2 cellular contexts compared by ENCODE assay signal in the genomic region with DNA sequence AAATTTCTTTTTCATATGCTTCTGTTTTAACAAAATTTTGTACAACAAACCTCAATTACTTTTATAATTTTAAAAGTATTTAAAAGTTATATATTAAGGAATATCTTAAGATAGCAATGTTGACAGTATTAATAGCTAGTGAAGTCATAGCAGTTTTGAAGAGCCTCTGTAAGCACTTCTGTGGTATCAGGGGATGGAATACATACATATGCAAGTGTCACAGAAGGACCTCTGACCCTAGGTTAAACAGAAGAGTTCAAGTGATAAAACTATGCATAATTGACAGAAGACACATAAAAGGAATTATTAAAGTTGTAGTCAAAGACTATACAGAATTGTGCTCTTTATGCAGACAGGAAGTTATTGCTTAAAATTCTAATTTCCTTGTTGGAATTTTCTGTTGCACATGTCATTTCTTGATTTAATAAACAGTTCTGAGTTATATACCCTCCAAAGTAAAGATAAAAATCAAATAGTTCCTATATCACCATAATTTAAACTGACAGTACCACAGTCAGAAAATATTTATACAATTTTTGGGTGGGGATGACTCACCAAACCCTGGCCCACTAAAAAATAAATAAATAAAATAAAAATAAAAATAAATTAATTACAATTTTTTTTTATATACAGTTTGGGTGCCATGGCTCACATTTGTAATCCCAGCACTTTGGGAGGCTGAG.
TF ChIP-seq lines count a peak whose summit lies in the region.

No MANE protein-coding gene starts in this region.

TF ChIP-seq in SK-N-SH treated with all-trans-retinoic acid at 6 μM for 48 hours, 23 proteins besides CTCF, POLR2A, EP300 and RAD21:
- TF ChIP-seq ISL1 (CRISPR knock-in tag; IDR thresholded peaks at IDR 0.05) (peak; percentile 40; the same call in 1 of the 2 replicates), ZNF70 (CRISPR knock-in tag; IDR thresholded peaks at IDR 0.05) (no peak), TOX (CRISPR knock-in tag; IDR thresholded peaks at IDR 0.05; ENCODE audit: borderline replicate concordance) (no peak), ZNF8 (CRISPR knock-in tag; IDR thresholded peaks at IDR 0.05) (no peak), ESRRG (CRISPR knock-in tag; IDR thresholded peaks at IDR 0.05) (no peak), ZFP3 (CRISPR knock-in tag; IDR thresholded peaks at IDR 0.05) (no peak)
- TF ChIP-seq, protein P1, sequence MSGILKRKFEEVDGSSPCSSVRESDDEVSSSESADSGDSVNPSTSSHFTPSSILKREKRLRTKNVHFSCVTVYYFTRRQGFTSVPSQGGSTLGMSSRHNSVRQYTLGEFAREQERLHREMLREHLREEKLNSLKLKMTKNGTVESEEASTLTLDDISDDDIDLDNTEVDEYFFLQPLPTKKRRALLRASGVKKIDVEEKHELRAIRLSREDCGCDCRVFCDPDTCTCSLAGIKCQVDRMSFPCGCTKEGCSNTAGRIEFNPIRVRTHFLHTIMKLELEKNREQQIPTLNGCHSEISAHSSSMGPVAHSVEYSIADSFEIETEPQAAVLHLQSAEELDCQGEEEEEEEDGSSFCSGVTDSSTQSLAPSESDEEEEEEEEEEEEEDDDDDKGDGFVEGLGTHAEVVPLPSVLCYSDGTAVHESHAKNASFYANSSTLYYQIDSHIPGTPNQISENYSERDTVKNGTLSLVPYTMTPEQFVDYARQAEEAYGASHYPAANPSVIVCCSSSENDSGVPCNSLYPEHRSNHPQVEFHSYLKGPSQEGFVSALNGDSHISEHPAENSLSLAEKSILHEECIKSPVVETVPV (CRISPR knock-in tag; IDR thresholded peaks at IDR 0.05), result no peak
- TF ChIP-seq, protein P2, sequence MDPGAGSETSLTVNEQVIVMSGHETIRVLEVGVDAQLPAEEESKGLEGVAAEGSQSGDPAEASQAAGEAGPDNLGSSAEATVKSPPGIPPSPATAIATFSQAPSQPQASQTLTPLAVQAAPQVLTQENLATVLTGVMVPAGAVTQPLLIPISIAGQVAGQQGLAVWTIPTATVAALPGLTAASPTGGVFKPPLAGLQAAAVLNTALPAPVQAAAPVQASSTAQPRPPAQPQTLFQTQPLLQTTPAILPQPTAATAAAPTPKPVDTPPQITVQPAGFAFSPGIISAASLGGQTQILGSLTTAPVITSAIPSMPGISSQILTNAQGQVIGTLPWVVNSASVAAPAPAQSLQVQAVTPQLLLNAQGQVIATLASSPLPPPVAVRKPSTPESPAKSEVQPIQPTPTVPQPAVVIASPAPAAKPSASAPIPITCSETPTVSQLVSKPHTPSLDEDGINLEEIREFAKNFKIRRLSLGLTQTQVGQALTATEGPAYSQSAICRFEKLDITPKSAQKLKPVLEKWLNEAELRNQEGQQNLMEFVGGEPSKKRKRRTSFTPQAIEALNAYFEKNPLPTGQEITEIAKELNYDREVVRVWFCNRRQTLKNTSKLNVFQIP (CRISPR knock-in tag; IDR thresholded peaks at IDR 0.05; ENCODE audit: borderline replicate concordance, low read depth), result no peak

TF ChIP-seq in K562, 482 proteins besides CTCF, POLR2A, EP300 and RAD21 (continues in another document):
- TF ChIP-seq ZNF3 (CRISPR knock-in tag; IDR thresholded peaks at IDR 0.05), result no peak
- peak; percentile 73 for TF ChIP-seq NR2C1 (IDR thresholded peaks at IDR 0.05)
- peak; percentile 81 for TF ChIP-seq NR2C1 (tag; IDR thresholded peaks at IDR 0.05)
- TF ChIP-seq SIN3B (IDR thresholded peaks at IDR 0.05; ENCODE audit: low read depth), result no peak
- TF ChIP-seq ZNF586 (CRISPR knock-in tag; conservative IDR thresholded peaks at IDR 0.05), result no peak
- no peak for TF ChIP-seq SRSF7 (optimal IDR thresholded peaks at IDR 0.05; ENCODE audit: low read depth, low read length)
- no peak for TF ChIP-seq DDX20 (tag; IDR thresholded peaks at IDR 0.05; ENCODE audit: low read depth)
- no peak for TF ChIP-seq SAP30 (IDR thresholded peaks at IDR 0.05; ENCODE audit: borderline replicate concordance, insufficient read depth, low read depth, low read length, poor library complexity, severe bottlenecking)
- TF ChIP-seq EGR1 (conservative IDR thresholded peaks at IDR 0.05), result no peak
- no peak for TF ChIP-seq ARID1B (IDR thresholded peaks at IDR 0.05)
- no peak for TF ChIP-seq ELF4 (CRISPR knock-in tag; IDR thresholded peaks at IDR 0.05)
- peak; percentile 68 for TF ChIP-seq CBFA2T3 (IDR thresholded peaks at IDR 0.05)
- TF ChIP-seq FOSL1 (tag; conservative IDR thresholded peaks at IDR 0.05), result no peak
- TF ChIP-seq NR2C2 (CRISPR knock-in tag; IDR thresholded peaks at IDR 0.05), result no peak
- TF ChIP-seq NR2C2 (tag; IDR thresholded peaks at IDR 0.05), result peak; percentile 71; the same call in 1 of the 2 replicates
- no peak for TF ChIP-seq PHB2 (IDR thresholded peaks at IDR 0.05; ENCODE audit: low read depth)
- TF ChIP-seq POLR2AphosphoS5 (IDR thresholded peaks at IDR 0.05; ENCODE audit: control insufficient read depth, insufficient read depth, low read depth, low read length), result peak; percentile 37; the same call in 1 of the 2 replicates
- no peak for TF ChIP-seq BCL6 (CRISPR knock-in tag; IDR thresholded peaks at IDR 0.05)
- TF ChIP-seq NELFE (IDR thresholded peaks at IDR 0.05; ENCODE audit: insufficient read depth, insufficient read length), result no peak
- TF ChIP-seq, protein P3, sequence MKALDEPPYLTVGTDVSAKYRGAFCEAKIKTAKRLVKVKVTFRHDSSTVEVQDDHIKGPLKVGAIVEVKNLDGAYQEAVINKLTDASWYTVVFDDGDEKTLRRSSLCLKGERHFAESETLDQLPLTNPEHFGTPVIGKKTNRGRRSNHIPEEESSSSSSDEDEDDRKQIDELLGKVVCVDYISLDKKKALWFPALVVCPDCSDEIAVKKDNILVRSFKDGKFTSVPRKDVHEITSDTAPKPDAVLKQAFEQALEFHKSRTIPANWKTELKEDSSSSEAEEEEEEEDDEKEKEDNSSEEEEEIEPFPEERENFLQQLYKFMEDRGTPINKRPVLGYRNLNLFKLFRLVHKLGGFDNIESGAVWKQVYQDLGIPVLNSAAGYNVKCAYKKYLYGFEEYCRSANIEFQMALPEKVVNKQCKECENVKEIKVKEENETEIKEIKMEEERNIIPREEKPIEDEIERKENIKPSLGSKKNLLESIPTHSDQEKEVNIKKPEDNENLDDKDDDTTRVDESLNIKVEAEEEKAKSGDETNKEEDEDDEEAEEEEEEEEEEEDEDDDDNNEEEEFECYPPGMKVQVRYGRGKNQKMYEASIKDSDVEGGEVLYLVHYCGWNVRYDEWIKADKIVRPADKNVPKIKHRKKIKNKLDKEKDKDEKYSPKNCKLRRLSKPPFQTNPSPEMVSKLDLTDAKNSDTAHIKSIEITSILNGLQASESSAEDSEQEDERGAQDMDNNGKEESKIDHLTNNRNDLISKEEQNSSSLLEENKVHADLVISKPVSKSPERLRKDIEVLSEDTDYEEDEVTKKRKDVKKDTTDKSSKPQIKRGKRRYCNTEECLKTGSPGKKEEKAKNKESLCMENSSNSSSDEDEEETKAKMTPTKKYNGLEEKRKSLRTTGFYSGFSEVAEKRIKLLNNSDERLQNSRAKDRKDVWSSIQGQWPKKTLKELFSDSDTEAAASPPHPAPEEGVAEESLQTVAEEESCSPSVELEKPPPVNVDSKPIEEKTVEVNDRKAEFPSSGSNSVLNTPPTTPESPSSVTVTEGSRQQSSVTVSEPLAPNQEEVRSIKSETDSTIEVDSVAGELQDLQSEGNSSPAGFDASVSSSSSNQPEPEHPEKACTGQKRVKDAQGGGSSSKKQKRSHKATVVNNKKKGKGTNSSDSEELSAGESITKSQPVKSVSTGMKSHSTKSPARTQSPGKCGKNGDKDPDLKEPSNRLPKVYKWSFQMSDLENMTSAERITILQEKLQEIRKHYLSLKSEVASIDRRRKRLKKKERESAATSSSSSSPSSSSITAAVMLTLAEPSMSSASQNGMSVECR (CRISPR knock-in tag; IDR thresholded peaks at IDR 0.05), result no peak
- TF ChIP-seq ZSCAN32 (CRISPR knock-in tag; IDR thresholded peaks at IDR 0.05), result no peak
- TF ChIP-seq IRF2 (CRISPR knock-in tag; IDR thresholded peaks at IDR 0.05), result no peak
- TF ChIP-seq SNRNP70 (optimal IDR thresholded peaks at IDR 0.05; ENCODE audit: low read depth, low read length), result no peak
- TF ChIP-seq, protein P4, sequence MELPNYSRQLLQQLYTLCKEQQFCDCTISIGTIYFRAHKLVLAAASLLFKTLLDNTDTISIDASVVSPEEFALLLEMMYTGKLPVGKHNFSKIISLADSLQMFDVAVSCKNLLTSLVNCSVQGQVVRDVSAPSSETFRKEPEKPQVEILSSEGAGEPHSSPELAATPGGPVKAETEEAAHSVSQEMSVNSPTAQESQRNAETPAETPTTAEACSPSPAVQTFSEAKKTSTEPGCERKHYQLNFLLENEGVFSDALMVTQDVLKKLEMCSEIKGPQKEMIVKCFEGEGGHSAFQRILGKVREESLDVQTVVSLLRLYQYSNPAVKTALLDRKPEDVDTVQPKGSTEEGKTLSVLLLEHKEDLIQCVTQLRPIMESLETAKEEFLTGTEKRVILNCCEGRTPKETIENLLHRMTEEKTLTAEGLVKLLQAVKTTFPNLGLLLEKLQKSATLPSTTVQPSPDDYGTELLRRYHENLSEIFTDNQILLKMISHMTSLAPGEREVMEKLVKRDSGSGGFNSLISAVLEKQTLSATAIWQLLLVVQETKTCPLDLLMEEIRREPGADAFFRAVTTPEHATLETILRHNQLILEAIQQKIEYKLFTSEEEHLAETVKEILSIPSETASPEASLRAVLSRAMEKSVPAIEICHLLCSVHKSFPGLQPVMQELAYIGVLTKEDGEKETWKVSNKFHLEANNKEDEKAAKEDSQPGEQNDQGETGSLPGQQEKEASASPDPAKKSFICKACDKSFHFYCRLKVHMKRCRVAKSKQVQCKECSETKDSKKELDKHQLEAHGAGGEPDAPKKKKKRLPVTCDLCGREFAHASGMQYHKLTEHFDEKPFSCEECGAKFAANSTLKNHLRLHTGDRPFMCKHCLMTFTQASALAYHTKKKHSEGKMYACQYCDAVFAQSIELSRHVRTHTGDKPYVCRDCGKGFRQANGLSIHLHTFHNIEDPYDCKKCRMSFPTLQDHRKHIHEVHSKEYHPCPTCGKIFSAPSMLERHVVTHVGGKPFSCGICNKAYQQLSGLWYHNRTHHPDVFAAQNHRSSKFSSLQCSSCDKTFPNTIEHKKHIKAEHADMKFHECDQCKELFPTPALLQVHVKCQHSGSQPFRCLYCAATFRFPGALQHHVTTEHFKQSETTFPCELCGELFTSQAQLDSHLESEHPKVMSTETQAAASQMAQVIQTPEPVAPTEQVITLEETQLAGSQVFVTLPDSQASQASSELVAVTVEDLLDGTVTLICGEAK (IDR thresholded peaks at IDR 0.05), result peak; percentile 37; the same call in 1 of the 2 replicates
- TF ChIP-seq, protein P4 (CRISPR knock-in tag; IDR thresholded peaks at IDR 0.05), result no peak
- TF ChIP-seq ZBED1 (IDR thresholded peaks at IDR 0.05), result no peak
- TF ChIP-seq ZNF561 (CRISPR knock-in tag; conservative IDR thresholded peaks at IDR 0.05), result no peak
- TF ChIP-seq KDM5B (IDR thresholded peaks at IDR 0.05; ENCODE audit: insufficient replicate concordance, low read depth, low read length), result no peak
- TF ChIP-seq TAL1 (IDR thresholded peaks at IDR 0.05), result peak; percentile 17; the same call in 1 of the 2 replicates
- TF ChIP-seq BRD9 (IDR thresholded peaks at IDR 0.05; ENCODE audit: low read depth, partially characterized antibody), result no peak
- TF ChIP-seq ZNF274 (IDR thresholded peaks at IDR 0.05; ENCODE audit: borderline replicate concordance, low read depth, low read length), result no peak
- TF ChIP-seq ELF2 (CRISPR knock-in tag; IDR thresholded peaks at IDR 0.05), result no peak
- no peak for TF ChIP-seq ZNF311 (CRISPR knock-in tag; IDR thresholded peaks at IDR 0.05)
- peak; percentile 43; the same call in 1 of the 2 replicates for TF ChIP-seq TCF3 (CRISPR knock-in tag; IDR thresholded peaks at IDR 0.05)
- TF ChIP-seq MTF1 (CRISPR knock-in tag; IDR thresholded peaks at IDR 0.05; ENCODE audit: borderline replicate concordance), result no peak
- no peak for TF ChIP-seq CHD1 (IDR thresholded peaks at IDR 0.05; ENCODE audit: low read length)
- no peak for TF ChIP-seq ZNF766 (CRISPR knock-in tag; conservative IDR thresholded peaks at IDR 0.05)
- TF ChIP-seq ZNF239 (CRISPR knock-in tag; IDR thresholded peaks at IDR 0.05), result no peak
- TF ChIP-seq EHMT2 (IDR thresholded peaks at IDR 0.05), result no peak
- TF ChIP-seq POLR2AphosphoS2 (IDR thresholded peaks at IDR 0.05; ENCODE audit: low read length), result no peak
- TF ChIP-seq NFIX (CRISPR knock-in tag; IDR thresholded peaks at IDR 0.05; ENCODE audit: low read depth), result no peak
- TF ChIP-seq, protein P5, sequence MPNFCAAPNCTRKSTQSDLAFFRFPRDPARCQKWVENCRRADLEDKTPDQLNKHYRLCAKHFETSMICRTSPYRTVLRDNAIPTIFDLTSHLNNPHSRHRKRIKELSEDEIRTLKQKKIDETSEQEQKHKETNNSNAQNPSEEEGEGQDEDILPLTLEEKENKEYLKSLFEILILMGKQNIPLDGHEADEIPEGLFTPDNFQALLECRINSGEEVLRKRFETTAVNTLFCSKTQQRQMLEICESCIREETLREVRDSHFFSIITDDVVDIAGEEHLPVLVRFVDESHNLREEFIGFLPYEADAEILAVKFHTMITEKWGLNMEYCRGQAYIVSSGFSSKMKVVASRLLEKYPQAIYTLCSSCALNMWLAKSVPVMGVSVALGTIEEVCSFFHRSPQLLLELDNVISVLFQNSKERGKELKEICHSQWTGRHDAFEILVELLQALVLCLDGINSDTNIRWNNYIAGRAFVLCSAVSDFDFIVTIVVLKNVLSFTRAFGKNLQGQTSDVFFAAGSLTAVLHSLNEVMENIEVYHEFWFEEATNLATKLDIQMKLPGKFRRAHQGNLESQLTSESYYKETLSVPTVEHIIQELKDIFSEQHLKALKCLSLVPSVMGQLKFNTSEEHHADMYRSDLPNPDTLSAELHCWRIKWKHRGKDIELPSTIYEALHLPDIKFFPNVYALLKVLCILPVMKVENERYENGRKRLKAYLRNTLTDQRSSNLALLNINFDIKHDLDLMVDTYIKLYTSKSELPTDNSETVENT (CRISPR knock-in tag; IDR thresholded peaks at IDR 0.05), result no peak
- TF ChIP-seq EWSR1 (IDR thresholded peaks at IDR 0.05; ENCODE audit: borderline replicate concordance, low read depth, partially characterized antibody), result no peak
